20 cellular contexts compared by ENCODE assay signal in the genomic region with DNA sequence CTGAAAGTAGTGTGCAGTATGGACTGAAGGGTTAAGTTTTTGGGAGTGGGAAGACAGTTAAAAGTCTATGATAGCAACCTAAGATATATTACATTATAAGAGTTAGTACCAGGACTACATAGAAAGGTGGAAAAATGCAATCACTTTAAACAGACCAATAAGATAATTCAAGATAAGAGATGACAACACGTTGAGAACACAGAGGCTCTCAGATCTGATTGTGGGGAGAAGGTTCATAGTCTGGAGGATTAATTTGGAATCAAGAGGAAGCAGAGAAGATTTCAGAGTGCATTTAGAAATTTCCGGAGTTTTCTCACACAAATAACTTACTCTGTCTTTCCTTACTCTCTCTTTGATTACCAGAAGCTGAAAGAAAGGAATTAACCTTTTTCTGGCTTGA. TPM values are rescaled to one million over a fixed set of nuclear protein-coding genes. Genes with fewer than 3 reads are reported as not detected.
DNase-seq lines count a peak whose midpoint lies in the region; ATAC-seq and TF ChIP-seq lines count a peak whose summit lies in the region.
"Had no signal": no experiment of that assay in that cellular context is flagged by ENCODE, and none has a peak within 500 bp of the region (broad histone marks: within the 10 kb centered on the region; RNA-seq: fewer than 3 reads in every experiment).

No MANE protein-coding gene starts in this region.

- no peaks in the 10 kb centered on the region for H3K36me3 Mint-ChIP-seq in endothelial cell (ENCODE audit: low read depth, unreplicated experiment)
- peaks cover 15% of the 10 kb centered on the region for H3K36me3 Mint-ChIP-seq in activated T-cell treated with anti-CD3 and anti-CD28 coated beads, Interleukin-2, amount 50 U/mL, for 4 hours (ENCODE audit: insufficient read depth)
- H3K36me3 Mint-ChIP-seq in activated CD8-positive, alpha-beta T cell treated with anti-CD3 and anti-CD28 coated beads, Interleukin-2, amount 10 ng/mL, durations not matched to agents 7 days and 5 days (ENCODE audit: low read depth) = peaks cover 31% of the 10 kb centered on the region

- no peaks in the 10 kb centered on the region for H3K27me3 ChIP-seq in BLaER1 treated with 17β-estradiol and CSF1 and Interleukin-3, amounts not matched to agents 10 nM and 100 nM
- H3K27me3 ChIP-seq in Loucy (ENCODE audit: insufficient read depth, low read length, poor library complexity, severe bottlenecking) = no peaks in the 10 kb centered on the region
- no peaks in the 10 kb centered on the region for H3K27me3 ChIP-seq in mucosa of rectum (ENCODE audit: control insufficient read depth in 2 of 2, insufficient read depth in 2 of 2, low read length in 2 of 2)
- H3K27me3 ChIP-seq in tibial artery = no peaks in the 10 kb centered on the region
- H3K27me3 ChIP-seq: BE2C had no signal

- H2AFZ ChIP-seq in Loucy (ENCODE audit: low read length) = peak overlapping the region; percentile 7; the same call in 1 of the 2 replicates

- TF ChIP-seq CTCF in Loucy (conservative IDR thresholded peaks at IDR 0.05; ENCODE audit: low read length) (no peak), endothelial cell (IDR thresholded peaks at IDR 0.05; ENCODE audit: unreplicated experiment) (no peak), tibial artery (IDR thresholded peaks at IDR 0.05) (no peak)

- no peak overlapping the region for H3K4me3 Mint-ChIP-seq in endothelial cell (ENCODE audit: unreplicated experiment)
- H3K4me3 Mint-ChIP-seq in activated T-cell treated with anti-CD3 and anti-CD28 coated beads, Interleukin-2, amount 50 U/mL, for 4 hours = no peak overlapping the region
- H3K4me3 Mint-ChIP-seq in activated CD8-positive, alpha-beta T cell treated with anti-CD3 and anti-CD28 coated beads, Interleukin-2, amount 10 ng/mL, durations not matched to agents 7 days and 5 days = no peak overlapping the region
- H3K4me3 Mint-ChIP-seq: CD4-positive, alpha-beta memory T cell; HFFc6 had no signal

- peak overlapping the region in 8 of 11 experiments; percentile 32 to 89 (median 61); a peak in 14 of 22 replicates for H3K27ac ChIP-seq in BLaER1 treated with 17β-estradiol and CSF1 and Interleukin-3, amounts not matched to agents 10 nM and 100 nM
- H3K27ac ChIP-seq in epithelial cell of prostate (peak overlapping the region; percentile 1), mucosa of rectum (ENCODE audit: low read depth in 2 of 2, low read length in 2 of 2) (peak overlapping the region; percentile 76 to 82), tibial artery (no peak overlapping the region)

- CTCF ChIA-PET in activated CD8-positive, alpha-beta T cell treated with anti-CD3 and anti-CD28 coated beads, Interleukin-2, amount 10 ng/mL, durations not matched to agents 7 days and 5 days (lab: Charles Lee) = no interaction called here

- peaks cover 8 to 50% (median 19%) of the 10 kb centered on the region in 10 experiments for H3K4me1 ChIP-seq in BLaER1 treated with 17β-estradiol and CSF1 and Interleukin-3, amounts not matched to agents 10 nM and 100 nM
- no peaks in the 10 kb centered on the region for H3K4me1 ChIP-seq in Loucy (ENCODE audit: insufficient read depth, low read length, poor library complexity, severe bottlenecking)
- peaks cover 8% of the 10 kb centered on the region in 2 donors for H3K4me1 ChIP-seq in mucosa of rectum (ENCODE audit: control insufficient read depth in 2 of 2, insufficient read depth in 2 of 2, low read length in 2 of 2)
- no peaks in the 10 kb centered on the region for H3K4me1 ChIP-seq in tibial artery
- H3K4me1 ChIP-seq: BE2C had no signal

- H3K27ac Mint-ChIP-seq in endothelial cell (ENCODE audit: unreplicated experiment) = no peak overlapping the region
- H3K27ac Mint-ChIP-seq in activated CD8-positive, alpha-beta T cell treated with anti-CD3 and anti-CD28 coated beads, Interleukin-2, amount 10 ng/mL, durations not matched to agents 7 days and 5 days = no peak overlapping the region
- H3K27ac Mint-ChIP-seq: HFFc6 had no signal

- DNase-seq in epithelial cell of prostate (ENCODE audit: low read depth, low spot score) (no peak), endothelial cell (ENCODE audit: low spot score) (no peak), tibial artery (no peak)
- DNase-seq in activated T-cell treated with anti-CD3 and anti-CD28 coated beads, Interleukin-2, amount 50 U/mL, for 4 hours = no peak
- no peak for DNase-seq in activated CD8-positive, alpha-beta T cell treated with anti-CD3 and anti-CD28 coated beads, Interleukin-2, amount 10 ng/mL, durations not matched to agents 7 days and 5 days
- DNase-seq: BE2C; CD4-positive, alpha-beta memory T cell; DMS79 treated with DMSO at 0.1 percent for 48 hours; H7; HFFc6; NCI-H1417; NCI-H1930; PC-3; RPMI8226; SIG-M5 had no signal

- ATAC-seq in activated T-cell treated with anti-CD3 and anti-CD28 coated beads, Interleukin-2, amount 50 U/mL, for 4 hours = no peak
- no peak for ATAC-seq in activated CD8-positive, alpha-beta T cell treated with anti-CD3 and anti-CD28 coated beads, Interleukin-2, amount 10 ng/mL, durations not matched to agents 7 days and 5 days
- ATAC-seq: HepG2, PC-3 had no signal

- H3K36me3 ChIP-seq in BLaER1 treated with 17β-estradiol and CSF1 and Interleukin-3, amounts not matched to agents 10 nM and 100 nM = peaks cover 0 to 26% (median 0%) of the 10 kb centered on the region in 11 experiments; a peak in 10 of 22 replicates
- H3K36me3 ChIP-seq in Loucy (ENCODE audit: insufficient read depth, low read length) (no peaks in the 10 kb centered on the region), mucosa of rectum (ENCODE audit: control insufficient read depth in 2 of 2, insufficient read depth in 2 of 2, low read length in 2 of 2) (peaks cover 2 to 12% of the 10 kb centered on the region in 2 donors), tibial artery (no peaks in the 10 kb centered on the region)
- H3K36me3 ChIP-seq: BE2C had no signal

- no peaks in the 10 kb centered on the region for H3K27me3 Mint-ChIP-seq in endothelial cell (ENCODE audit: unreplicated experiment)
- H3K27me3 Mint-ChIP-seq in activated T-cell treated with anti-CD3 and anti-CD28 coated beads, Interleukin-2, amount 50 U/mL, for 4 hours (ENCODE audit: low read depth) = no peaks in the 10 kb centered on the region
- H3K27me3 Mint-ChIP-seq in activated CD8-positive, alpha-beta T cell treated with anti-CD3 and anti-CD28 coated beads, Interleukin-2, amount 10 ng/mL, durations not matched to agents 7 days and 5 days (ENCODE audit: low read depth) = no peaks in the 10 kb centered on the region
- H3K27me3 Mint-ChIP-seq: CD4-positive, alpha-beta memory T cell had no signal

- peaks cover 0 to 16% (median 0%) of the 10 kb centered on the region in 11 experiments; a peak in 2 of 22 replicates for H3K9me3 ChIP-seq in BLaER1 treated with 17β-estradiol and CSF1 and Interleukin-3, amounts not matched to agents 10 nM and 100 nM (replicated peaks in 1 of 11)
- H3K9me3 ChIP-seq in Loucy (ENCODE audit: insufficient read depth, low read depth, low read length) (no peaks in the 10 kb centered on the region), mucosa of rectum (ENCODE audit: control insufficient read depth in 2 of 2, low read length in 2 of 2) (no peaks in the 10 kb centered on the region), tibial artery (no peaks in the 10 kb centered on the region)
- H3K9me3 ChIP-seq: BE2C had no signal

- H3K9me2 ChIP-seq in Loucy (replicated peaks; ENCODE audit: low read depth, low read length) = no peaks in the 10 kb centered on the region

- H3F3A ChIP-seq in Loucy (ENCODE audit: low read depth) = no peaks in the 10 kb centered on the region

- H3K4me2 ChIP-seq in BLaER1 treated with 17β-estradiol and CSF1 and Interleukin-3, amounts not matched to agents 10 nM and 100 nM = peak overlapping the region in 10 of 11 experiments; percentile 23 to 93 (median 66); a peak in 18 of 22 replicates
- H3K4me2 ChIP-seq in Loucy (ENCODE audit: low read depth, low read length, poor library complexity, severe bottlenecking) = no peak overlapping the region

- no peaks in the 10 kb centered on the region for H3K9me3 Mint-ChIP-seq in endothelial cell (ENCODE audit: unreplicated experiment)
- H3K9me3 Mint-ChIP-seq in activated T-cell treated with anti-CD3 and anti-CD28 coated beads, Interleukin-2, amount 50 U/mL, for 4 hours = no peaks in the 10 kb centered on the region
- no peaks in the 10 kb centered on the region for H3K9me3 Mint-ChIP-seq in activated CD8-positive, alpha-beta T cell treated with anti-CD3 and anti-CD28 coated beads, Interleukin-2, amount 10 ng/mL, durations not matched to agents 7 days and 5 days (ENCODE audit: insufficient read depth)
- H3K9me3 Mint-ChIP-seq: HFFc6 had no signal

- intact Hi-C loops in tibial artery (cut with DNase I; ENCODE audit: low total_unique reads) = no loop called here

- no peaks in the 10 kb centered on the region for H3K79me2 ChIP-seq in Loucy (ENCODE audit: insufficient read depth, low read length)

- no peaks in the 10 kb centered on the region for H3K4me1 Mint-ChIP-seq in endothelial cell (ENCODE audit: unreplicated experiment)
- peaks cover 14% of the 10 kb centered on the region for H3K4me1 Mint-ChIP-seq in activated T-cell treated with anti-CD3 and anti-CD28 coated beads, Interleukin-2, amount 50 U/mL, for 4 hours (ENCODE audit: low read depth)
- H3K4me1 Mint-ChIP-seq in activated CD8-positive, alpha-beta T cell treated with anti-CD3 and anti-CD28 coated beads, Interleukin-2, amount 10 ng/mL, durations not matched to agents 7 days and 5 days (ENCODE audit: low read depth) = no peaks in the 10 kb centered on the region

- peak overlapping the region in 4 of 11 experiments; percentile 58 to 83 (median 79); a peak in 9 of 22 replicates for H3K9ac ChIP-seq in BLaER1 treated with 17β-estradiol and CSF1 and Interleukin-3, amounts not matched to agents 10 nM and 100 nM
- H3K9ac ChIP-seq in Loucy (ENCODE audit: low read depth, low read length, poor library complexity, severe bottlenecking) = no peak overlapping the region
- H3K9ac ChIP-seq in mucosa of rectum (ENCODE audit: low read depth in 1 of 2, low read length in 2 of 2) = peak overlapping the region in 1 of 2 donors; percentile 63

- POLR2A ChIA-PET in activated CD8-positive, alpha-beta T cell treated with anti-CD3 and anti-CD28 coated beads, Interleukin-2, amount 10 ng/mL, durations not matched to agents 7 days and 5 days (lab: Charles Lee) = no interaction called here

- H4K20me1 ChIP-seq in BLaER1 treated with 17β-estradiol and CSF1 and Interleukin-3, amounts not matched to agents 10 nM and 100 nM = no peaks in the 10 kb centered on the region
- no peaks in the 10 kb centered on the region for H4K20me1 ChIP-seq in Loucy (ENCODE audit: insufficient read depth, low read length, poor library complexity, severe bottlenecking)

- peak overlapping the region in 4 of 10 experiments; percentile 44 to 57 (median 50); a peak in 7 of 20 replicates for H3K4me3 ChIP-seq in BLaER1 treated with 17β-estradiol and CSF1 and Interleukin-3, amounts not matched to agents 10 nM and 100 nM
- H3K4me3 ChIP-seq in Loucy (ENCODE audit: low read length, poor library complexity, severe bottlenecking) (no peak overlapping the region), mucosa of rectum (ENCODE audit: low read length in 2 of 2) (peak overlapping the region; percentile 45 to 69), tibial artery (no peak overlapping the region)

RNA-seq across cellular contexts. Expression of a gene that starts 0.4 kb away (rescaled TPM):
- total RNA-seq in endothelial cell (ENCODE audit: unreplicated experiment) = not detected
- total RNA-seq in activated T-cell treated with anti-CD3 and anti-CD28 coated beads, Interleukin-2, amount 50 U/mL, for 4 hours = not detected
- total RNA-seq in activated CD8-positive, alpha-beta T cell treated with anti-CD3 and anti-CD28 coated beads, Interleukin-2, amount 10 ng/mL, durations not matched to agents 7 days and 5 days = not detected
- total RNA-seq: A172; CD4-positive, alpha-beta memory T cell; H7; HepG2; HFFc6; PC-3 had no signal

RNA-seq across cellular contexts. Expression of a gene that starts 12.4 kb away (rescaled TPM):
- total RNA-seq in endothelial cell (ENCODE audit: unreplicated experiment) = not detected
- total RNA-seq in activated T-cell treated with anti-CD3 and anti-CD28 coated beads, Interleukin-2, amount 50 U/mL, for 4 hours = 10 to 100 TPM; 11.5 to 19.0 (median 13.7) TPM
- total RNA-seq in activated CD8-positive, alpha-beta T cell treated with anti-CD3 and anti-CD28 coated beads, Interleukin-2, amount 10 ng/mL, durations not matched to agents 7 days and 5 days = 10 to 100 TPM; 87.6 to 97.8 TPM
- total RNA-seq: H7 had no signal

RNA-seq across cellular contexts. Expression of a gene that starts 22.6 kb away (rescaled TPM):
- not detected for total RNA-seq in endothelial cell (ENCODE audit: unreplicated experiment)
- total RNA-seq in activated T-cell treated with anti-CD3 and anti-CD28 coated beads, Interleukin-2, amount 50 U/mL, for 4 hours = 1 to 10 TPM; 2.7 to 4.7 (median 4.3) TPM
- total RNA-seq in activated CD8-positive, alpha-beta T cell treated with anti-CD3 and anti-CD28 coated beads, Interleukin-2, amount 10 ng/mL, durations not matched to agents 7 days and 5 days = 10 to 100 TPM; 70.8 to 73.9 TPM
- total RNA-seq: H7, HepG2, PC-3 had no signal

RNA-seq across cellular contexts. Expression of a gene that starts 54.2 kb away (rescaled TPM):
- total RNA-seq in endothelial cell (ENCODE audit: unreplicated experiment) = not detected
- 10 to 100 TPM; 46.0 to 64.1 (median 59.1) TPM for total RNA-seq in activated T-cell treated with anti-CD3 and anti-CD28 coated beads, Interleukin-2, amount 50 U/mL, for 4 hours
- 100 to 1,000 TPM; 102 to 111 TPM for total RNA-seq in activated CD8-positive, alpha-beta T cell treated with anti-CD3 and anti-CD28 coated beads, Interleukin-2, amount 10 ng/mL, durations not matched to agents 7 days and 5 days
- total RNA-seq: H7 had no signal

Comparison
In these comparisons a context has a peak if more than half of its experiments do, and no peak if none do; other contexts are left out.
1. H3K27ac ChIP-seq: peak in BLaER1 treated with 17β-estradiol and CSF1 and Interleukin-3, amounts not matched to agents 10 nM and 100 nM (8 of 11), epithelial cell of prostate (single experiment) and mucosa of rectum (2 of 2); none in tibial artery (0 of 2).
2. H3K4me3 ChIP-seq: peak in mucosa of rectum (2 of 2); none in Loucy (single experiment) and tibial artery (0 of 2).
3. RNA of a gene that starts 12.4 kb away (total RNA-seq): 87.6 to 97.8 TPM in activated CD8-positive, alpha-beta T cell treated with anti-CD3 and anti-CD28 coated beads, Interleukin-2, amount 10 ng/mL, durations not matched to agents 7 days and 5 days and 11.5 to 19.0 TPM in activated T-cell treated with anti-CD3 and anti-CD28 coated beads, Interleukin-2, amount 50 U/mL, for 4 hours; not detected in endothelial cell (single experiment); every median in the first group is over 10 times any median in the second.
4. RNA of a gene that starts 22.6 kb away (total RNA-seq): 70.8 to 73.9 TPM in activated CD8-positive, alpha-beta T cell treated with anti-CD3 and anti-CD28 coated beads, Interleukin-2, amount 10 ng/mL, durations not matched to agents 7 days and 5 days; 2.7 to 4.7 TPM in activated T-cell treated with anti-CD3 and anti-CD28 coated beads, Interleukin-2, amount 50 U/mL, for 4 hours and not detected in endothelial cell (single experiment); every median in the first group is over 10 times any median in the second.